8 cellular contexts compared by ENCODE assay signal in the genomic region with DNA sequence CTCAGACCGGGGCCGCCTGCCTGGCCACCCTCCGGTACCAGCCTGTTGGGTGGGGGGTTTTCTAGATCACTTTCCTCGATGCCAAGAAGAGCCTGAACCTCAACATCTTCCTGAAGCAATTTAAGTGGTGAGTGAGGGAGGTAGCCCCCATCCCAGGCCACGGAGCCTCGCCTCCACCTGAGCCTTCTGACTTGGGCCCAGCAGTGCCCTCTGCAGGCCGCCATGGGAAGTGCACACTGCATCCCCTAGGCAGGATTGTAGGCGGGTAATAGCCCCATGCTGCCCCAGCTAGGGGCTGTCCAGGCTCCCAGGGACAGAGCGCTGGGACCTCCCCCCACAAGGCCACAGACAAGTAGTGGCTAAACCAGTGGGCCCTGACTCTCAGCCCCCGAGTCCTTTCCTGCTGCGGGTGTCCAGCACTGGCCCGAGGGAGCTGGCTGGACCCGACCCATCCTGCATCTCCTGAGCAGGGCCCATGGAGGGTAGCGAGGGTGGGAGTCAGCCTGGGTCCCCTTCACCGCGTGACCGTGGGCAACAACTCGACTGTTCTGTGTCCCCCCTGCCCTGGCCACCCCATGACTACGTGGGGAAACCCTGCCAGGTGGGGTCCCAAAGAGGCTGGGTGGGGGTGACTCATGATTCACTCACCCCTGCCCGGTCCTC. TPM values are rescaled to one million over a fixed set of nuclear protein-coding genes. Genes with fewer than 3 reads are reported as not detected.
DNase-seq lines count a peak whose midpoint lies in the region; ATAC-seq and TF ChIP-seq lines count a peak whose summit lies in the region.

No MANE protein-coding gene starts in this region.

- intact Hi-C loops in left colon (cut with DNase I, micrococcal nuclease): loop anchor here (5.0 kb wide), 1 partner anchor 56 kb away; no protein-coding TSS in a partner anchor

- ATAC-seq in GM18867 (IDR thresholded peaks at IDR 0.05; ENCODE audit: unreplicated experiment) (peak; percentile 52), left colon (peak; percentile 65)

- no peak for DNase-seq in AG09309 (ENCODE audit: low read depth)
- peak; percentile 36 for DNase-seq in NCI-H128 (lab: John Stamatoyannopoulos, UW; ENCODE audit: unreplicated experiment)
- peak; percentile 52 to 59 (median 54) for DNase-seq in activated CD4-positive, CD25-positive, alpha-beta regulatory T cell (lab: John Stamatoyannopoulos, UW)
- DNase-seq in cardiac fibroblast (ENCODE audit: low read depth in 2 of 2): peak; percentile 62 to 65
- DNase-seq in left colon: peak in 1 of 2 donors; percentile 79
- peak; percentile 47 to 72 (median 58) for DNase-seq in stimulated activated CD4-positive, alpha-beta T cell treated with anti-CD3 and anti-CD28 coated beads, TNF-alpha, amount 100 ng/mL, for 24 hours (ENCODE audit: low read depth in 3 of 3)
- no peak for DNase-seq in NCI-H524 treated with DMSO at 0.1 percent for 48 hours (lab: John Stamatoyannopoulos, UW)

- no peak overlapping the region for H3K4me3 ChIP-seq in AG09309 (ENCODE audit: control insufficient read depth, low read depth, low read length)
- H3K4me3 ChIP-seq in cardiac fibroblast (replicated peaks in 1 of 2; ENCODE audit: low read depth in 2 of 2, low read length in 2 of 2): no peak overlapping the region

- TF ChIP-seq CTCF in AG09309 (IDR thresholded peaks at IDR 0.05; ENCODE audit: control insufficient read depth, insufficient read depth, low read depth, low read length, missing control alignments) (peak; percentile 99), cardiac fibroblast (IDR thresholded peaks at IDR 0.05; ENCODE audit: low read depth, low read length) (peak; percentile 96)

RNA-seq across cellular contexts. Expression of gene ADSS1, which starts 15.3 kb away (rescaled TPM):
- 1 to 10 TPM; 3.3 to 4.4 TPM for total RNA-seq in left colon

RNA-seq across cellular contexts. Expression of gene INF2, which starts 19.3 kb away (rescaled TPM):
- total RNA-seq in left colon: 100 to 1,000 TPM; 187 to 203 TPM

RNA-seq across cellular contexts. Expression of gene SIVA1, which starts 44.2 kb away (rescaled TPM):
- total RNA-seq in left colon: 10 to 100 TPM; 53.2 to 59.3 TPM

Comparison
In these comparisons a context has a peak if more than half of its experiments do, and no peak if none do; other contexts are left out.
1. DNase-seq: peak in NCI-H128 (single experiment), activated CD4-positive, CD25-positive, alpha-beta regulatory T cell (4 of 4), cardiac fibroblast (2 of 2) and stimulated activated CD4-positive, alpha-beta T cell treated with anti-CD3 and anti-CD28 coated beads, TNF-alpha, amount 100 ng/mL, for 24 hours (3 of 3); none in AG09309 (single experiment) and NCI-H524 treated with DMSO at 0.1 percent for 48 hours (single experiment).